ENCODE assay signal across 1 cellular context in the genomic region with DNA sequence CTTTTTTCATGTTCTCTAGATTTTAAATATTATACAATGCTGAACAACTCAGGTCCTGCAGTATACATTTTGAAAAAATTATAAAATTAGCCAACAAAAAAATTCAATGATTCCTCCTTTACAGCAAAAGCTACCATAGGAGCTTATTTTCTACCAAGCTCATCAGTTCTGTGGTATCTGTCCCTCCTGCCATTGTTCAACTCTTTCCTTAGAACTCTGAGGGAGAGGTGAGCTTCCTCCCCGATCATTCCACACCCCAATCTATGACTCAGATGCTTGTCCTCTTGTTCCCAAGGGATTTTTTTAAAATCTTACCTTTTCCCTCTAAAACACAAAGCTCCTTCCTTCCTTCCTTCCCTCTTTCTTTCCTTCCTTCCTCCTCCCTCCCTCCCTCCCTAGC.
TF ChIP-seq lines count a peak whose summit lies in the region.

No MANE protein-coding gene starts in this region.

TF ChIP-seq in GM12878, 131 proteins besides CTCF, POLR2A, EP300 and RAD21:
- TF ChIP-seq CBX3 (IDR thresholded peaks at IDR 0.05; ENCODE audit: borderline replicate concordance, low read depth), result no peak
- TF ChIP-seq, protein P1, sequence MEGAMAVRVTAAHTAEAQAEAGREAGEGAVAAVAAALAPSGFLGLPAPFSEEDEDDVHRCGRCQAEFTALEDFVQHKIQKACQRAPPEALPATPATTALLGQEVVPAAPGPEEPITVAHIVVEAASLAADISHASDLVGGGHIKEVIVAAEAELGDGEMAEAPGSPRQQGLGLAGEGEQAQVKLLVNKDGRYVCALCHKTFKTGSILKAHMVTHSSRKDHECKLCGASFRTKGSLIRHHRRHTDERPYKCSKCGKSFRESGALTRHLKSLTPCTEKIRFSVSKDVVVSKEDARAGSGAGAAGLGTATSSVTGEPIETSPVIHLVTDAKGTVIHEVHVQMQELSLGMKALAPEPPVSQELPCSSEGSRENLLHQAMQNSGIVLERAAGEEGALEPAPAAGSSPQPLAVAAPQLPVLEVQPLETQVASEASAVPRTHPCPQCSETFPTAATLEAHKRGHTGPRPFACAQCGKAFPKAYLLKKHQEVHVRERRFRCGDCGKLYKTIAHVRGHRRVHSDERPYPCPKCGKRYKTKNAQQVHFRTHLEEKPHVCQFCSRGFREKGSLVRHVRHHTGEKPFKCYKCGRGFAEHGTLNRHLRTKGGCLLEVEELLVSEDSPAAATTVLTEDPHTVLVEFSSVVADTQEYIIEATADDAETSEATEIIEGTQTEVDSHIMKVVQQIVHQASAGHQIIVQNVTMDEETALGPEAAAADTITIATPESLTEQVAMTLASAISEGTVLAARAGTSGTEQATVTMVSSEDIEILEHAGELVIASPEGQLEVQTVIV (IDR thresholded peaks at IDR 0.05; ENCODE audit: borderline replicate concordance, partially characterized antibody), result no peak
- TF ChIP-seq, protein P2, sequence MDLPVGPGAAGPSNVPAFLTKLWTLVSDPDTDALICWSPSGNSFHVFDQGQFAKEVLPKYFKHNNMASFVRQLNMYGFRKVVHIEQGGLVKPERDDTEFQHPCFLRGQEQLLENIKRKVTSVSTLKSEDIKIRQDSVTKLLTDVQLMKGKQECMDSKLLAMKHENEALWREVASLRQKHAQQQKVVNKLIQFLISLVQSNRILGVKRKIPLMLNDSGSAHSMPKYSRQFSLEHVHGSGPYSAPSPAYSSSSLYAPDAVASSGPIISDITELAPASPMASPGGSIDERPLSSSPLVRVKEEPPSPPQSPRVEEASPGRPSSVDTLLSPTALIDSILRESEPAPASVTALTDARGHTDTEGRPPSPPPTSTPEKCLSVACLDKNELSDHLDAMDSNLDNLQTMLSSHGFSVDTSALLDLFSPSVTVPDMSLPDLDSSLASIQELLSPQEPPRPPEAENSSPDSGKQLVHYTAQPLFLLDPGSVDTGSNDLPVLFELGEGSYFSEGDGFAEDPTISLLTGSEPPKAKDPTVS (IDR thresholded peaks at IDR 0.05; ENCODE audit: low read depth, low read length), result no peak
- no peak for TF ChIP-seq CBX5 (IDR thresholded peaks at IDR 0.05; ENCODE audit: low read depth)
- no peak for TF ChIP-seq FOXK2 (IDR thresholded peaks at IDR 0.05)
- no peak for TF ChIP-seq DPF2 (IDR thresholded peaks at IDR 0.05)
- TF ChIP-seq GATAD2B (conservative IDR thresholded peaks at IDR 0.05; ENCODE audit: low read depth), result no peak
- no peak for TF ChIP-seq EGR1 (IDR thresholded peaks at IDR 0.05; ENCODE audit: borderline replicate concordance in 1 of 2, low read depth in 2 of 2, low read length in 2 of 2)
- TF ChIP-seq RUNX3 (IDR thresholded peaks at IDR 0.05; ENCODE audit: low read length), result no peak
- no peak for TF ChIP-seq NR2C2 (IDR thresholded peaks at IDR 0.05; ENCODE audit: borderline replicate concordance, control insufficient read depth, insufficient read length, low read depth)
- TF ChIP-seq, protein P3, sequence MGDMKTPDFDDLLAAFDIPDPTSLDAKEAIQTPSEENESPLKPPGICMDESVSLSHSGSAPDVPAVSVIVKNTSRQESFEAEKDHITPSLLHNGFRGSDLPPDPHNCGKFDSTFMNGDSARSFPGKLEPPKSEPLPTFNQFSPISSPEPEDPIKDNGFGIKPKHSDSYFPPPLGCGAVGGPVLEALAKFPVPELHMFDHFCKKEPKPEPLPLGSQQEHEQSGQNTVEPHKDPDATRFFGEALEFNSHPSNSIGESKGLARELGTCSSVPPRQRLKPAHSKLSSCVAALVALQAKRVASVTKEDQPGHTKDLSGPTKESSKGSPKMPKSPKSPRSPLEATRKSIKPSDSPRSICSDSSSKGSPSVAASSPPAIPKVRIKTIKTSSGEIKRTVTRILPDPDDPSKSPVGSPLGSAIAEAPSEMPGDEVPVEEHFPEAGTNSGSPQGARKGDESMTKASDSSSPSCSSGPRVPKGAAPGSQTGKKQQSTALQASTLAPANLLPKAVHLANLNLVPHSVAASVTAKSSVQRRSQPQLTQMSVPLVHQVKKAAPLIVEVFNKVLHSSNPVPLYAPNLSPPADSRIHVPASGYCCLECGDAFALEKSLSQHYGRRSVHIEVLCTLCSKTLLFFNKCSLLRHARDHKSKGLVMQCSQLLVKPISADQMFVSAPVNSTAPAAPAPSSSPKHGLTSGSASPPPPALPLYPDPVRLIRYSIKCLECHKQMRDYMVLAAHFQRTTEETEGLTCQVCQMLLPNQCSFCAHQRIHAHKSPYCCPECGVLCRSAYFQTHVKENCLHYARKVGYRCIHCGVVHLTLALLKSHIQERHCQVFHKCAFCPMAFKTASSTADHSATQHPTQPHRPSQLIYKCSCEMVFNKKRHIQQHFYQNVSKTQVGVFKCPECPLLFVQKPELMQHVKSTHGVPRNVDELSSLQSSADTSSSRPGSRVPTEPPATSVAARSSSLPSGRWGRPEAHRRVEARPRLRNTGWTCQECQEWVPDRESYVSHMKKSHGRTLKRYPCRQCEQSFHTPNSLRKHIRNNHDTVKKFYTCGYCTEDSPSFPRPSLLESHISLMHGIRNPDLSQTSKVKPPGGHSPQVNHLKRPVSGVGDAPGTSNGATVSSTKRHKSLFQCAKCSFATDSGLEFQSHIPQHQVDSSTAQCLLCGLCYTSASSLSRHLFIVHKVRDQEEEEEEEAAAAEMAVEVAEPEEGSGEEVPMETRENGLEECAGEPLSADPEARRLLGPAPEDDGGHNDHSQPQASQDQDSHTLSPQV (IDR thresholded peaks at IDR 0.05), result no peak
- no peak for TF ChIP-seq SUZ12 (IDR thresholded peaks at IDR 0.05; ENCODE audit: unreplicated experiment)
- TF ChIP-seq RELA (IDR thresholded peaks at IDR 0.05; ENCODE audit: borderline replicate concordance, partially characterized antibody), result no peak
- TF ChIP-seq IRF4 (IDR thresholded peaks at IDR 0.05; ENCODE audit: low read depth, low read length), result no peak
- TF ChIP-seq ZBED1 (IDR thresholded peaks at IDR 0.05; ENCODE audit: borderline replicate concordance), result no peak
TF ChIP-seq in GM12878: peak in this region for 0.
